Comparison of ENCODE assay signal across 1 cellular context in genomic region chr17:75266315-75267145, GRCh38.
TF ChIP-seq lines count a peak whose summit lies in the region.

No MANE protein-coding gene starts in this region.

TF ChIP-seq in K562, 482 proteins besides CTCF, POLR2A, EP300 and RAD21 (continued from another document and continues in another):
- TF ChIP-seq, protein P1, sequence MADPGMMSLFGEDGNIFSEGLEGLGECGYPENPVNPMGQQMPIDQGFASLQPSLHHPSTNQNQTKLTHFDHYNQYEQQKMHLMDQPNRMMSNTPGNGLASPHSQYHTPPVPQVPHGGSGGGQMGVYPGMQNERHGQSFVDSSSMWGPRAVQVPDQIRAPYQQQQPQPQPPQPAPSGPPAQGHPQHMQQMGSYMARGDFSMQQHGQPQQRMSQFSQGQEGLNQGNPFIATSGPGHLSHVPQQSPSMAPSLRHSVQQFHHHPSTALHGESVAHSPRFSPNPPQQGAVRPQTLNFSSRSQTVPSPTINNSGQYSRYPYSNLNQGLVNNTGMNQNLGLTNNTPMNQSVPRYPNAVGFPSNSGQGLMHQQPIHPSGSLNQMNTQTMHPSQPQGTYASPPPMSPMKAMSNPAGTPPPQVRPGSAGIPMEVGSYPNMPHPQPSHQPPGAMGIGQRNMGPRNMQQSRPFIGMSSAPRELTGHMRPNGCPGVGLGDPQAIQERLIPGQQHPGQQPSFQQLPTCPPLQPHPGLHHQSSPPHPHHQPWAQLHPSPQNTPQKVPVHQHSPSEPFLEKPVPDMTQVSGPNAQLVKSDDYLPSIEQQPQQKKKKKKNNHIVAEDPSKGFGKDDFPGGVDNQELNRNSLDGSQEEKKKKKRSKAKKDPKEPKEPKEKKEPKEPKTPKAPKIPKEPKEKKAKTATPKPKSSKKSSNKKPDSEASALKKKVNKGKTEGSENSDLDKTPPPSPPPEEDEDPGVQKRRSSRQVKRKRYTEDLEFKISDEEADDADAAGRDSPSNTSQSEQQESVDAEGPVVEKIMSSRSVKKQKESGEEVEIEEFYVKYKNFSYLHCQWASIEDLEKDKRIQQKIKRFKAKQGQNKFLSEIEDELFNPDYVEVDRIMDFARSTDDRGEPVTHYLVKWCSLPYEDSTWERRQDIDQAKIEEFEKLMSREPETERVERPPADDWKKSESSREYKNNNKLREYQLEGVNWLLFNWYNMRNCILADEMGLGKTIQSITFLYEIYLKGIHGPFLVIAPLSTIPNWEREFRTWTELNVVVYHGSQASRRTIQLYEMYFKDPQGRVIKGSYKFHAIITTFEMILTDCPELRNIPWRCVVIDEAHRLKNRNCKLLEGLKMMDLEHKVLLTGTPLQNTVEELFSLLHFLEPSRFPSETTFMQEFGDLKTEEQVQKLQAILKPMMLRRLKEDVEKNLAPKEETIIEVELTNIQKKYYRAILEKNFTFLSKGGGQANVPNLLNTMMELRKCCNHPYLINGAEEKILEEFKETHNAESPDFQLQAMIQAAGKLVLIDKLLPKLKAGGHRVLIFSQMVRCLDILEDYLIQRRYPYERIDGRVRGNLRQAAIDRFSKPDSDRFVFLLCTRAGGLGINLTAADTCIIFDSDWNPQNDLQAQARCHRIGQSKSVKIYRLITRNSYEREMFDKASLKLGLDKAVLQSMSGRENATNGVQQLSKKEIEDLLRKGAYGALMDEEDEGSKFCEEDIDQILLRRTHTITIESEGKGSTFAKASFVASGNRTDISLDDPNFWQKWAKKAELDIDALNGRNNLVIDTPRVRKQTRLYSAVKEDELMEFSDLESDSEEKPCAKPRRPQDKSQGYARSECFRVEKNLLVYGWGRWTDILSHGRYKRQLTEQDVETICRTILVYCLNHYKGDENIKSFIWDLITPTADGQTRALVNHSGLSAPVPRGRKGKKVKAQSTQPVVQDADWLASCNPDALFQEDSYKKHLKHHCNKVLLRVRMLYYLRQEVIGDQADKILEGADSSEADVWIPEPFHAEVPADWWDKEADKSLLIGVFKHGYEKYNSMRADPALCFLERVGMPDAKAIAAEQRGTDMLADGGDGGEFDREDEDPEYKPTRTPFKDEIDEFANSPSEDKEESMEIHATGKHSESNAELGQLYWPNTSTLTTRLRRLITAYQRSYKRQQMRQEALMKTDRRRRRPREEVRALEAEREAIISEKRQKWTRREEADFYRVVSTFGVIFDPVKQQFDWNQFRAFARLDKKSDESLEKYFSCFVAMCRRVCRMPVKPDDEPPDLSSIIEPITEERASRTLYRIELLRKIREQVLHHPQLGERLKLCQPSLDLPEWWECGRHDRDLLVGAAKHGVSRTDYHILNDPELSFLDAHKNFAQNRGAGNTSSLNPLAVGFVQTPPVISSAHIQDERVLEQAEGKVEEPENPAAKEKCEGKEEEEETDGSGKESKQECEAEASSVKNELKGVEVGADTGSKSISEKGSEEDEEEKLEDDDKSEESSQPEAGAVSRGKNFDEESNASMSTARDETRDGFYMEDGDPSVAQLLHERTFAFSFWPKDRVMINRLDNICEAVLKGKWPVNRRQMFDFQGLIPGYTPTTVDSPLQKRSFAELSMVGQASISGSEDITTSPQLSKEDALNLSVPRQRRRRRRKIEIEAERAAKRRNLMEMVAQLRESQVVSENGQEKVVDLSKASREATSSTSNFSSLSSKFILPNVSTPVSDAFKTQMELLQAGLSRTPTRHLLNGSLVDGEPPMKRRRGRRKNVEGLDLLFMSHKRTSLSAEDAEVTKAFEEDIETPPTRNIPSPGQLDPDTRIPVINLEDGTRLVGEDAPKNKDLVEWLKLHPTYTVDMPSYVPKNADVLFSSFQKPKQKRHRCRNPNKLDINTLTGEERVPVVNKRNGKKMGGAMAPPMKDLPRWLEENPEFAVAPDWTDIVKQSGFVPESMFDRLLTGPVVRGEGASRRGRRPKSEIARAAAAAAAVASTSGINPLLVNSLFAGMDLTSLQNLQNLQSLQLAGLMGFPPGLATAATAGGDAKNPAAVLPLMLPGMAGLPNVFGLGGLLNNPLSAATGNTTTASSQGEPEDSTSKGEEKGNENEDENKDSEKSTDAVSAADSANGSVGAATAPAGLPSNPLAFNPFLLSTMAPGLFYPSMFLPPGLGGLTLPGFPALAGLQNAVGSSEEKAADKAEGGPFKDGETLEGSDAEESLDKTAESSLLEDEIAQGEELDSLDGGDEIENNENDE (IDR thresholded peaks at IDR 0.05; ENCODE audit: low read depth, low read length), result peak; percentile 36
- no peak for TF ChIP-seq NUFIP1 (IDR thresholded peaks at IDR 0.05; ENCODE audit: partially characterized antibody)
- TF ChIP-seq ZBTB11 (CRISPR knock-in tag; IDR thresholded peaks at IDR 0.05), result no peak
- TF ChIP-seq ZNF24 (IDR thresholded peaks at IDR 0.05), result no peak
- no peak for TF ChIP-seq ZNF518B (CRISPR knock-in tag; IDR thresholded peaks at IDR 0.05)
- TF ChIP-seq ZNF77 (CRISPR knock-in tag; IDR thresholded peaks at IDR 0.05), result no peak
- TF ChIP-seq MNT (conservative IDR thresholded peaks at IDR 0.05), result no peak
- TF ChIP-seq SIN3B (IDR thresholded peaks at IDR 0.05; ENCODE audit: low read depth), result no peak
- TF ChIP-seq ZNF239 (CRISPR knock-in tag; IDR thresholded peaks at IDR 0.05), result no peak
- TF ChIP-seq, protein P2, sequence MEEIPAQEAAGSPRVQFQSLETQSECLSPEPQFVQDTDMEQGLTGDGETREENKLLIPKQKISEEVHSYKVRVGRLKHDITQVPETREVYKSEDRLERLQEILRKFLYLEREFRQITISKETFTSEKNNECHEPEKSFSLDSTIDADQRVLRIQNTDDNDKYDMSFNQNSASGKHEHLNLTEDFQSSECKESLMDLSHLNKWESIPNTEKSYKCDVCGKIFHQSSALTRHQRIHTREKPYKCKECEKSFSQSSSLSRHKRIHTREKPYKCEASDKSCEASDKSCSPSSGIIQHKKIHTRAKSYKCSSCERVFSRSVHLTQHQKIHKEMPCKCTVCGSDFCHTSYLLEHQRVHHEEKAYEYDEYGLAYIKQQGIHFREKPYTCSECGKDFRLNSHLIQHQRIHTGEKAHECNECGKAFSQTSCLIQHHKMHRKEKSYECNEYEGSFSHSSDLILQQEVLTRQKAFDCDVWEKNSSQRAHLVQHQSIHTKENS (CRISPR knock-in tag; IDR thresholded peaks at IDR 0.05), result no peak
- no peak for TF ChIP-seq TEAD4 (IDR thresholded peaks at IDR 0.05; ENCODE audit: low read length)
- TF ChIP-seq TEAD4 (CRISPR knock-in tag; IDR thresholded peaks at IDR 0.05; ENCODE audit: borderline replicate concordance), result no peak
- peak in 1 of 2 experiments; percentile 87; a peak in 2 of 4 replicates for TF ChIP-seq RCOR1 (IDR thresholded peaks at IDR 0.05; ENCODE audit: borderline replicate concordance in 1 of 2, low read depth in 2 of 2, low read length in 2 of 2)
- TF ChIP-seq MTA3 (IDR thresholded peaks at IDR 0.05; ENCODE audit: borderline replicate concordance), result no peak
- TF ChIP-seq, protein P3, sequence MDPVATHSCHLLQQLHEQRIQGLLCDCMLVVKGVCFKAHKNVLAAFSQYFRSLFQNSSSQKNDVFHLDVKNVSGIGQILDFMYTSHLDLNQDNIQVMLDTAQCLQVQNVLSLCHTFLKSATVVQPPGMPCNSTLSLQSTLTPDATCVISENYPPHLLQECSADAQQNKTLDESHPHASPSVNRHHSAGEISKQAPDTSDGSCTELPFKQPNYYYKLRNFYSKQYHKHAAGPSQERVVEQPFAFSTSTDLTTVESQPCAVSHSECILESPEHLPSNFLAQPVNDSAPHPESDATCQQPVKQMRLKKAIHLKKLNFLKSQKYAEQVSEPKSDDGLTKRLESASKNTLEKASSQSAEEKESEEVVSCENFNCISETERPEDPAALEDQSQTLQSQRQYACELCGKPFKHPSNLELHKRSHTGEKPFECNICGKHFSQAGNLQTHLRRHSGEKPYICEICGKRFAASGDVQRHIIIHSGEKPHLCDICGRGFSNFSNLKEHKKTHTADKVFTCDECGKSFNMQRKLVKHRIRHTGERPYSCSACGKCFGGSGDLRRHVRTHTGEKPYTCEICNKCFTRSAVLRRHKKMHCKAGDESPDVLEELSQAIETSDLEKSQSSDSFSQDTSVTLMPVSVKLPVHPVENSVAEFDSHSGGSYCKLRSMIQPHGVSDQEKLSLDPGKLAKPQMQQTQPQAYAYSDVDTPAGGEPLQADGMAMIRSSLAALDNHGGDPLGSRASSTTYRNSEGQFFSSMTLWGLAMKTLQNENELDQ (CRISPR knock-in tag; IDR thresholded peaks at IDR 0.05; ENCODE audit: borderline replicate concordance), result no peak
- no peak for TF ChIP-seq PTBP1 (IDR thresholded peaks at IDR 0.05; ENCODE audit: low read depth, low read length)
- TF ChIP-seq CREM (IDR thresholded peaks at IDR 0.05; ENCODE audit: low read depth), result no peak
- no peak for TF ChIP-seq IFI16 (CRISPR knock-in tag; IDR thresholded peaks at IDR 0.05)
- no peak for TF ChIP-seq CAMTA2 (CRISPR knock-in tag; conservative IDR thresholded peaks at IDR 0.05)
- no peak for TF ChIP-seq NEUROD1 (IDR thresholded peaks at IDR 0.05; ENCODE audit: borderline replicate concordance, low read depth, low read length, partially characterized antibody)
- peak; percentile 96 for TF ChIP-seq BCOR (IDR thresholded peaks at IDR 0.05)
- no peak for TF ChIP-seq PHF20 (IDR thresholded peaks at IDR 0.05; ENCODE audit: partially characterized antibody)
- TF ChIP-seq KLF1 (tag; IDR thresholded peaks at IDR 0.05), result no peak
- TF ChIP-seq, protein P4, sequence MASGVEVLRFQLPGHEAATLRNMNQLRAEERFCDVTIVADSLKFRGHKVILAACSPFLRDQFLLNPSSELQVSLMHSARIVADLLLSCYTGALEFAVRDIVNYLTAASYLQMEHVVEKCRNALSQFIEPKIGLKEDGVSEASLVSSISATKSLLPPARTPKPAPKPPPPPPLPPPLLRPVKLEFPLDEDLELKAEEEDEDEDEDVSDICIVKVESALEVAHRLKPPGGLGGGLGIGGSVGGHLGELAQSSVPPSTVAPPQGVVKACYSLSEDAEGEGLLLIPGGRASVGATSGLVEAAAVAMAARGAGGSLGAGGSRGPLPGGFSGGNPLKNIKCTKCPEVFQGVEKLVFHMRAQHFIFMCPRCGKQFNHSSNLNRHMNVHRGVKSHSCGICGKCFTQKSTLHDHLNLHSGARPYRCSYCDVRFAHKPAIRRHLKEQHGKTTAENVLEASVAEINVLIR (CRISPR knock-in tag; IDR thresholded peaks at IDR 0.05), result no peak
- no peak for TF ChIP-seq TCF7 (IDR thresholded peaks at IDR 0.05; ENCODE audit: borderline replicate concordance)
- TF ChIP-seq, protein P5, sequence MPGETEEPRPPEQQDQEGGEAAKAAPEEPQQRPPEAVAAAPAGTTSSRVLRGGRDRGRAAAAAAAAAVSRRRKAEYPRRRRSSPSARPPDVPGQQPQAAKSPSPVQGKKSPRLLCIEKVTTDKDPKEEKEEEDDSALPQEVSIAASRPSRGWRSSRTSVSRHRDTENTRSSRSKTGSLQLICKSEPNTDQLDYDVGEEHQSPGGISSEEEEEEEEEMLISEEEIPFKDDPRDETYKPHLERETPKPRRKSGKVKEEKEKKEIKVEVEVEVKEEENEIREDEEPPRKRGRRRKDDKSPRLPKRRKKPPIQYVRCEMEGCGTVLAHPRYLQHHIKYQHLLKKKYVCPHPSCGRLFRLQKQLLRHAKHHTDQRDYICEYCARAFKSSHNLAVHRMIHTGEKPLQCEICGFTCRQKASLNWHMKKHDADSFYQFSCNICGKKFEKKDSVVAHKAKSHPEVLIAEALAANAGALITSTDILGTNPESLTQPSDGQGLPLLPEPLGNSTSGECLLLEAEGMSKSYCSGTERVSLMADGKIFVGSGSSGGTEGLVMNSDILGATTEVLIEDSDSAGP (CRISPR knock-in tag; IDR thresholded peaks at IDR 0.05), result no peak
